8 cellular contexts compared by ENCODE assay signal in the genomic region with DNA sequence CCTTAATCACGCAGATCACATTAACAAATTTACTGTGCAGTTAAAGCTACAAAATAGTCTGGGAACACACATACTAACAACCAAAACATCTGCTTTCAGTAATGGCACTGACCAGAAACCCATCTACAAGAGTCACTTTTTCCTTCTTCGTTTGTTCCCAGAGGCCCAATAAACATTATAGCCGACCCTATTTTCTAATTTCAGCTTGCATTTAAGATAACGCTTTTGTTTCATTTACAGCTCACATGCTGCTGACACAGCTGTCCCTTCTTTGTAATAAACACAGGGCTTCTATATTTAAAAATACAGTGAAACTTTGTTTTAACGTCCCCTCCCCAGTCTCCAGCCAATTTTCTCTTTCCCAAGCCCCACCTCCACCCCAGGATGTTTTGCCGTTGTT. TPM values are rescaled to one million over a fixed set of nuclear protein-coding genes. Genes with fewer than 3 reads are reported as not detected.
A peak's percentile ranks its signal among the peaks of the same experiment; 100 is the strongest.
DNase-seq lines count a peak whose midpoint lies in the region; ATAC-seq and TF ChIP-seq lines count a peak whose summit lies in the region.

No MANE protein-coding gene starts in this region.

- H3K4me1 ChIP-seq in muscle layer of duodenum (ENCODE audit: control insufficient read depth in 1 of 2, insufficient read depth in 2 of 2, low read length in 2 of 2) = peaks cover 34 to 62% of the 10 kb centered on the region in 2 donors

- peak overlapping the region; percentile 99 for H3K27ac ChIP-seq in muscle layer of duodenum (ENCODE audit: low read length)

- H3K4me3 ChIP-seq in choroid plexus epithelial cell (ENCODE audit: low read depth, low read length) (peak overlapping the region; percentile 74), muscle layer of duodenum (ENCODE audit: low read depth in 1 of 2, low read length in 2 of 2) (peak overlapping the region; percentile 71 to 88)

- DNase-seq in G401 (ENCODE audit: low spot score) = peak; percentile 32
- DNase-seq in NCI-H526 treated with DMSO at 0.1 percent for 48 hours (lab: John Stamatoyannopoulos, UW) = peak; percentile 80
- peak; percentile 31 for DNase-seq in choroid plexus epithelial cell (ENCODE audit: low read depth)
- no peak for DNase-seq in SIG-M5 treated with dmso at 0.1 percent for 504 hours (lab: John Stamatoyannopoulos, UW; ENCODE audit: unreplicated experiment)

- H3K36me3 ChIP-seq in muscle layer of duodenum (ENCODE audit: control insufficient read depth in 1 of 2, insufficient read depth in 2 of 2, low read length in 2 of 2) = peaks cover 0 to 28% of the 10 kb centered on the region in 2 donors

- no peaks in the 10 kb centered on the region for H3K9me3 ChIP-seq in muscle layer of duodenum (ENCODE audit: control insufficient read depth in 1 of 2, low read length in 2 of 2)

- in situ Hi-C loops in G401 (cut with HindIII; ENCODE audit: low sequenced_read_pairs) = no loop called here

- H3K27me3 ChIP-seq in muscle layer of duodenum (ENCODE audit: low read depth, low read length) = no peaks in the 10 kb centered on the region

- no peak for TF ChIP-seq CTCF in choroid plexus epithelial cell (conservative IDR thresholded peaks at IDR 0.05; ENCODE audit: low read depth, low read length)

- ATAC-seq in HG03139 (IDR thresholded peaks at IDR 0.05; ENCODE audit: unreplicated experiment) (no peak), HG03175 (IDR thresholded peaks at IDR 0.05; ENCODE audit: unreplicated experiment) (no peak)
- no peak for ATAC-seq in activated CD4-positive, CD25-positive, alpha-beta regulatory T cell treated with anti-CD3 and anti-CD28 coated beads, Interleukin-2, amount 50 U/mL, for 24 hours

RNA-seq across cellular contexts. Expression of a gene that starts 1.8 kb away (rescaled TPM):
- total RNA-seq in G401 (2014; rRNA removed; shearing (Covaris generic)) = 9.7 and 16.5 TPM in 2 replicates

RNA-seq across cellular contexts. Expression of a gene that starts 40.4 kb away (rescaled TPM):
- total RNA-seq in G401 (2014; rRNA removed; shearing (Covaris generic)) = 6.7 and 9.0 TPM in 2 replicates
